8 cellular contexts compared by ENCODE assay signal in the genomic region with DNA sequence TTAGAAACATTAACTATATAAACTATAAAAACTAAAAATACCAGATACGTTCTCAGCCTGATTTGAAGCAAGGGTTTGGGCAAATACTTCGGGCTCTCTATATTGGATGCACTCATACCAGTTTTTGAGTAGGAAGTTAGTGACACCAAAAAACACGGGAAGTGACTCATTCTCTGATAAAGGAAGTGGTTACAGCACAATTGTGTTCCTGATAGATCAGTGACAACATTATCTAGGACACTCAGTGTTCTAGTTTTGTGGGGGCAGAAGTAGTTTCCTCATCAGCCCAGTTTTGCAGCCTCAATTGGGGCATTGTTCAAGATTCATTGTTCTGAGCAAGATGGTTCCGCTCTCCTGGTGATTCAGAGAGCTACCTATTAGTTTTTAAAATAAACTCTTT.
DNase-seq lines count a peak whose midpoint lies in the region; ATAC-seq and TF ChIP-seq lines count a peak whose summit lies in the region.

No MANE protein-coding gene starts in this region.

- H3K9me3 Mint-ChIP-seq in activated T-cell treated with anti-CD3 and anti-CD28 coated beads, Interleukin-2, amount 50 U/mL, for 24 hours: peaks cover 15% of the 10 kb centered on the region
- peaks cover 0 to 5% (median 0%) of the 10 kb centered on the region in 6 donors for H3K9me3 Mint-ChIP-seq in immature natural killer cell
- H3K9me3 Mint-ChIP-seq in CD14-positive monocyte: peaks cover 2 to 14% (median 4%) of the 10 kb centered on the region in 7 donors

- ATAC-seq in GM19452 (IDR thresholded peaks at IDR 0.05; ENCODE audit: unreplicated experiment): peak; percentile 84

- H3K27me3 Mint-ChIP-seq in activated T-cell treated with anti-CD3 and anti-CD28 coated beads, Interleukin-2, amount 50 U/mL, for 24 hours: no peaks in the 10 kb centered on the region
- H3K27me3 Mint-ChIP-seq in immature natural killer cell (ENCODE audit: low read depth in 3 of 3) (peaks cover 2 to 3% (median 2%) of the 10 kb centered on the region in 3 donors), CD14-positive monocyte (ENCODE audit: low read depth in 3 of 3) (no peaks in the 10 kb centered on the region)

- DNase-seq in A172 (ENCODE audit: low spot score) (peak; percentile 90), KBM-7 (peak; percentile 88), immature natural killer cell (peak; percentile 77 to 80 (median 80)), NCI-H1694 (lab: John Stamatoyannopoulos, UW) (no peak), RPMI8226 (no peak), CD14-positive monocyte (ENCODE audit: low spot score) (no peak)
- no peak for DNase-seq in activated T-cell treated with anti-CD3 and anti-CD28 coated beads, Interleukin-2, amount 50 U/mL, for 24 hours

- peak overlapping the region; percentile 74 for H3K27ac Mint-ChIP-seq in activated T-cell treated with anti-CD3 and anti-CD28 coated beads, Interleukin-2, amount 50 U/mL, for 24 hours
- H3K27ac Mint-ChIP-seq in immature natural killer cell: peak overlapping the region; percentile 88 to 95 (median 92)
- peak overlapping the region in 2 of 7 donors; percentile 85 to 89 for H3K27ac Mint-ChIP-seq in CD14-positive monocyte

- intact Hi-C loops in CD14-positive monocyte (cut with micrococcal nuclease): no loop called here

- H3K36me3 Mint-ChIP-seq in activated T-cell treated with anti-CD3 and anti-CD28 coated beads, Interleukin-2, amount 50 U/mL, for 24 hours (ENCODE audit: low read depth): no peaks in the 10 kb centered on the region
- H3K36me3 Mint-ChIP-seq in immature natural killer cell: peaks cover 5 to 8% (median 5%) of the 10 kb centered on the region in 3 donors
- H3K36me3 Mint-ChIP-seq in CD14-positive monocyte: no peaks in the 10 kb centered on the region

- in situ Hi-C loops in KBM-7 (cut with MboI; ENCODE audit: low pct_unique_long_range_greater_than_20kb, low sequenced_read_pairs): no loop called here

- H3K4me1 Mint-ChIP-seq in activated T-cell treated with anti-CD3 and anti-CD28 coated beads, Interleukin-2, amount 50 U/mL, for 24 hours (ENCODE audit: low read depth): peaks cover 56% of the 10 kb centered on the region
- H3K4me1 Mint-ChIP-seq in immature natural killer cell (peaks cover 56 to 66% of the 10 kb centered on the region in 2 donors), CD14-positive monocyte (peaks cover 10% of the 10 kb centered on the region)

- no peak for TF ChIP-seq CTCF in CD14-positive monocyte (IDR thresholded peaks at IDR 0.05)

- peak overlapping the region; percentile 56 for H3K4me3 Mint-ChIP-seq in activated T-cell treated with anti-CD3 and anti-CD28 coated beads, Interleukin-2, amount 50 U/mL, for 24 hours
- H3K4me3 Mint-ChIP-seq in immature natural killer cell (peak overlapping the region; percentile 70 to 82 (median 76)), CD14-positive monocyte (peak overlapping the region in 1 of 2 donors; percentile 82)

Comparison
In these comparisons a context has a peak if more than half of its experiments do, and no peak if none do; other contexts are left out.
1. DNase-seq: peak in A172 (single experiment), KBM-7 (single experiment) and immature natural killer cell (3 of 3); none in activated T-cell treated with anti-CD3 and anti-CD28 coated beads, Interleukin-2, amount 50 U/mL, for 24 hours (single experiment), NCI-H1694 (single experiment), RPMI8226 (single experiment) and CD14-positive monocyte (single experiment).